In the genomic region with DNA sequence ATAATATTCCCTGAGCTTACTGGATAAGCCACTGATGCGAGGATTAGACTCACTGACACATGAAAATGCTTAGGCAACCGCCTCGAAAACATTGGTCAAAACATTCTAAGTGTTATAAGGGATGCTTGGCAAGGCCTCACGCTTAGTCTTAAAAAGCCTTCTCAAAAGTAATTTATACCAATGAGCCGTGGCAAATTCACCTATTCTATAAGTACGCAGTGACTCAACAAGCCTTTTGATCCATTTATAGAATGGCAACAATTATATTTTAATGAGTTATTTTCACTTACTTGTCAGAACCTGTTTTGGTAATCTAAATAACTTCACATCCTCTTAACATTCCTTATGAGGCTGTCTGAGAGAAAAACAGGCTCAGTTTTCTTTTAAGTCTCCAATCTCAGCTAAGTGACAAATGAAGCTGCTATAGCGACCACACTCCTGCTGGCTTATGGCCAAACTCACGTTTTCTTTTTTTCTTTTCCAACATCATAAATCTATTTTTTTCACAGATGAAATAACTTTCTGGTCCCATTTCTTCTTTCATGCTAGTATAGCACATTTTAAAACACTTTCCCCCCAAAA, we compare ENCODE assay signal across 8 cellular contexts.
DNase-seq lines count a peak whose midpoint lies in the region; ATAC-seq and TF ChIP-seq lines count a peak whose summit lies in the region.

No MANE protein-coding gene starts in this region.

- H4K20me1 ChIP-seq in HCT116 (ENCODE audit: insufficient read depth): no peaks in the 10 kb centered on the region

- TF ChIP-seq RAD21 in HCT116 (IDR thresholded peaks at IDR 0.05; ENCODE audit: low read depth): no peak

- peak overlapping the region; percentile 72 for H3K9ac ChIP-seq in HCT116 (ENCODE audit: low read length)
- H3K9ac ChIP-seq in SK-N-MC (ENCODE audit: insufficient read length): peak overlapping the region; percentile 75

- BruUV-seq in HCT116 (replicated peaks; lab: Mats Ljungman, UMichigan): no TSS peak

- H3K9me2 ChIP-seq in HCT116 (ENCODE audit: insufficient read depth): no peaks in the 10 kb centered on the region

- H3K4me3 ChIP-seq in HCT116 (replicated peaks in 1 of 2; ENCODE audit: low read depth in 1 of 2, low read length in 2 of 2) (peak overlapping the region; percentile 50 to 68), SK-N-MC (peak overlapping the region; percentile 86), fibroblast of the aortic adventitia (ENCODE audit: low read depth, low read length) (no peak overlapping the region), sigmoid colon (peak overlapping the region in 3 of 4 donors; percentile 8 to 34 (median 28))

- TF ChIP-seq EP300 in sigmoid colon (IDR thresholded peaks at IDR 0.05): no peak

- peaks cover 40 to 48% of the 10 kb centered on the region in 2 experiments for H3K4me1 ChIP-seq in HCT116 (ENCODE audit: control insufficient read depth in 1 of 2, insufficient read depth in 2 of 2, low read length in 2 of 2)
- H3K4me1 ChIP-seq in sigmoid colon: peaks cover 0 to 24% (median 10%) of the 10 kb centered on the region in 4 donors

- WGBS in sigmoid colon, 2 donors: 14 to 32% methylated on average over 8 of the region's 8 CpGs

- TF ChIP-seq POLR2A in HCT116 (IDR thresholded peaks at IDR 0.05; ENCODE audit: borderline replicate concordance, extremely low read depth, insufficient read depth, insufficient read length) (no peak), sigmoid colon (IDR thresholded peaks at IDR 0.05) (no peak), GM18505 (IDR thresholded peaks at IDR 0.05; ENCODE audit: borderline replicate concordance, extremely low read depth, insufficient read depth, insufficient read length) (no peak)

- RAD21 ChIA-PET in HCT116 (lab: Charles Lee; ENCODE audit: low non-redundant PET in 1 of 2, low total read pairs in 2 of 2, uncharacterized antibody in 2 of 2, unreplicated experiment in 2 of 2): no interaction called here

- peak overlapping the region; percentile 63; the same call in 1 of the 2 replicates for H3K27ac ChIP-seq in HCT116 (ENCODE audit: low read depth, low read length)
- H3K27ac ChIP-seq in SK-N-MC: peak overlapping the region; percentile 31; the same call in 1 of the 2 replicates
- peak overlapping the region; percentile 40 to 75 (median 65) for H3K27ac ChIP-seq in sigmoid colon

- peak overlapping the region; percentile 87 for H3K4me2 ChIP-seq in HCT116 (ENCODE audit: low read length)

- ATAC-seq in HCT116: no peak
- no peak for ATAC-seq in HG03469 (IDR thresholded peaks at IDR 0.05; ENCODE audit: unreplicated experiment)
- ATAC-seq in HG02798 (IDR thresholded peaks at IDR 0.05; ENCODE audit: poor library complexity, unreplicated experiment): no peak
- no peak for ATAC-seq in GM18505 (IDR thresholded peaks at IDR 0.05; ENCODE audit: unreplicated experiment)
- ATAC-seq in GM18517 (IDR thresholded peaks at IDR 0.05; ENCODE audit: unreplicated experiment): no peak

- no peaks in the 10 kb centered on the region for H3K36me3 ChIP-seq in HCT116 (ENCODE audit: control insufficient read depth in 1 of 2, insufficient read depth in 2 of 2, low read length in 2 of 2)
- no peaks in the 10 kb centered on the region for H3K36me3 ChIP-seq in SK-N-MC (ENCODE audit: insufficient read depth, low read length)
- no peaks in the 10 kb centered on the region for H3K36me3 ChIP-seq in sigmoid colon

- peaks cover 58% of the 10 kb centered on the region for H3K79me2 ChIP-seq in HCT116 (ENCODE audit: insufficient read depth, low read length)

- TF ChIP-seq CTCF in HCT116 (IDR thresholded peaks at IDR 0.05 in 2 of 3, conservative IDR thresholded peaks at IDR 0.05 in 1 of 3; ENCODE audit: borderline replicate concordance in 1 of 3, insufficient read depth in 1 of 3, low read depth in 2 of 3, low read length in 2 of 3) (no peak), fibroblast of the aortic adventitia (IDR thresholded peaks at IDR 0.05; ENCODE audit: insufficient read depth, low read length) (no peak), sigmoid colon (IDR thresholded peaks at IDR 0.05) (no peak)

- CTCF ChIA-PET in HCT116 (lab: Charles Lee): interaction anchor here (1.0 to 3.3 kb wide), 3 partner anchors 38 to 221 kb away, joined by 3 to 10 read pairs (median 5); no protein-coding TSS in a partner anchor

- POLR2A ChIA-PET in HCT116 (lab: Charles Lee): interaction anchor here (2.4 kb wide), 1 partner anchor 16 kb away, joined by 6 read pairs; no protein-coding TSS in a partner anchor

- H3K9me3 ChIP-seq in HCT116 (ENCODE audit: control insufficient read depth in 1 of 2, insufficient read depth in 1 of 2, low read depth in 1 of 2, low read length in 2 of 2): no peaks in the 10 kb centered on the region
- no peaks in the 10 kb centered on the region for H3K9me3 ChIP-seq in SK-N-MC (ENCODE audit: low read depth, low read length)
- no peaks in the 10 kb centered on the region for H3K9me3 ChIP-seq in sigmoid colon

- H2AFZ ChIP-seq in HCT116 (ENCODE audit: low read depth, low read length, poor library complexity, severe bottlenecking): no peak overlapping the region

- H3K27me3 ChIP-seq in HCT116 (ENCODE audit: insufficient read depth, low read length): no peaks in the 10 kb centered on the region
- no peaks in the 10 kb centered on the region for H3K27me3 ChIP-seq in sigmoid colon

- intact Hi-C loops in HCT116 (cut with micrococcal nuclease): loop anchor here (5.0 kb wide), 1 partner anchor 53 kb away; no protein-coding TSS in a partner anchor
- intact Hi-C loops in sigmoid colon (cut with DNase I): loop anchor here (5.0 kb wide), 1 partner anchor 43 kb away; no protein-coding TSS in a partner anchor

- no peak for DNase-seq in HCT116 (ENCODE audit: low read depth, low spot score)
- DNase-seq in SK-N-MC (ENCODE audit: low read depth, low spot score): no peak
- DNase-seq in fibroblast of the aortic adventitia (ENCODE audit: low read depth): peak; percentile 14
- no peak for DNase-seq in sigmoid colon

TF ChIP-seq in HCT116, 20 proteins besides CTCF, POLR2A, EP300 and RAD21:
- TF ChIP-seq, protein P1, sequence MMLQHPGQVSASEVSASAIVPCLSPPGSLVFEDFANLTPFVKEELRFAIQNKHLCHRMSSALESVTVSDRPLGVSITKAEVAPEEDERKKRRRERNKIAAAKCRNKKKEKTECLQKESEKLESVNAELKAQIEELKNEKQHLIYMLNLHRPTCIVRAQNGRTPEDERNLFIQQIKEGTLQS (IDR thresholded peaks at IDR 0.05): no peak
- TF ChIP-seq POLR2AphosphoS5 (IDR thresholded peaks at IDR 0.05; ENCODE audit: low read depth, low read length) (no peak), FOSL1 (IDR thresholded peaks at IDR 0.05; ENCODE audit: low read depth) (no peak), ELF1 (IDR thresholded peaks at IDR 0.05; ENCODE audit: borderline replicate concordance, low read depth) (no peak)
TF ChIP-seq in HCT116: peak in this region for 0.
